1 cellular context compared by ENCODE assay signal in the genomic region with DNA sequence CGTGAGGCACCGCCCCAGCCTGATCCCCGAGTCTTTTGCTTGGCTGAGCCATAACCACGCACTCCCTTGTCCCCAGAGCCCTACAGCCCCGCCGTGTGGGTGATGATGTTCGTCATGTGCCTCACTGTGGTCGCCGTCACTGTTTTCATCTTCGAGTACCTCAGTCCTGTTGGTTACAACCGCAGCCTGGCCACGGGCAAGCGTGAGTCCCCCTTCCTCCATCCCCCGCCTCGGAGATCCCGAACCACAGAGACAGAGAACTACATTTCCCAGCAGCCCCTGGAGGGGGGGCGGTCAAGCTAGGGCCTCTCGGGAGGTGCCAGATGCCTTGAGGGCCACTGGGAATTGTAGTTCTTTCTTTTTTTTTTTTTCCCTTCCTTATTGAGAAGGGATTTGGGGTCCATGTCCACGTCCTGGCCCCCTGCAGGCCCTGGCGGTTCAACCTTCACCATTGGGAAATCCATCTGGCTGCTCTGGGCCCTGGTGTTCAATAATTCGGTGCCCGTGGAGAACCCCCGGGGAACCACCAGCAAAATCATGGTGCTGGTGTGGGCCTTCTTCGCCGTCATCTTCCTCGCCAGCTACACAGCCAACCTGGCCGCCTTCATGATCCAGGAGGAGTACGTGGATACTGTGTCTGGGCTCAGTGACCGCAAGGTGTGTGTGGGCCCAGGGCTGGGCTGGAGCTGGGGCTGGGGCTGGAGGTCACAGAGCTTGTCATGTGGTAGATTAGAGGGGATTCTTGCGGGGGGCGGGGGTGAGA.
A peak's percentile ranks its signal among the peaks of the same experiment; 100 is the strongest.
TF ChIP-seq lines count a peak whose summit lies in the region.

No MANE protein-coding gene starts in this region.

TF ChIP-seq in K562, 482 proteins besides CTCF, POLR2A, EP300 and RAD21 (continues in another document):
- TF ChIP-seq MCM5 (IDR thresholded peaks at IDR 0.05; ENCODE audit: low read depth) (no peak), CREBBP (IDR thresholded peaks at IDR 0.05; ENCODE audit: low read depth, low read length) (no peak), ZNF140 (CRISPR knock-in tag; IDR thresholded peaks at IDR 0.05) (no peak), ZFPM2 (CRISPR knock-in tag; IDR thresholded peaks at IDR 0.05) (no peak), ZNF644 (tag; IDR thresholded peaks at IDR 0.05; ENCODE audit: low read depth) (no peak), TARDBP (IDR thresholded peaks at IDR 0.05) (no peak), RAD51 (IDR thresholded peaks at IDR 0.05; ENCODE audit: borderline replicate concordance, low read depth) (no peak), SMAD2 (IDR thresholded peaks at IDR 0.05; ENCODE audit: low read depth, low read length) (no peak), BHLHE40 (IDR thresholded peaks at IDR 0.05; ENCODE audit: low read length) (no peak), KAT2B (IDR thresholded peaks at IDR 0.05; ENCODE audit: low read depth, low read length) (no peak), TAL1 (IDR thresholded peaks at IDR 0.05) (no peak), ZNF696 (CRISPR knock-in tag; conservative IDR thresholded peaks at IDR 0.05) (no peak), XRCC3 (IDR thresholded peaks at IDR 0.05) (no peak), NCOA4 (IDR thresholded peaks at IDR 0.05; ENCODE audit: partially characterized antibody) (no peak), ZNF184 (CRISPR knock-in tag; IDR thresholded peaks at IDR 0.05) (no peak), ERF (CRISPR knock-in tag; IDR thresholded peaks at IDR 0.05) (no peak), NCOA2 (IDR thresholded peaks at IDR 0.05; ENCODE audit: partially characterized antibody in 2 of 2) (no peak), GTF2A2 (tag; IDR thresholded peaks at IDR 0.05) (no peak), RHOXF2B (CRISPR knock-in tag; conservative IDR thresholded peaks at IDR 0.05) (no peak), TCFL5 (CRISPR knock-in tag; conservative IDR thresholded peaks at IDR 0.05) (no peak), ZNF583 (CRISPR knock-in tag; IDR thresholded peaks at IDR 0.05) (no peak), BRF1 (IDR thresholded peaks at IDR 0.05; ENCODE audit: borderline replicate concordance, extremely low read depth, insufficient read length) (no peak), SP2 (IDR thresholded peaks at IDR 0.05; ENCODE audit: extremely low read depth, low read depth, low read length, poor library complexity, severe bottlenecking) (peak; percentile 7), HCFC1 (IDR thresholded peaks at IDR 0.05; ENCODE audit: low read depth, low read length) (peak; percentile 94), BRCA1 (IDR thresholded peaks at IDR 0.05) (no peak), BRCA1 (CRISPR knock-in tag; IDR thresholded peaks at IDR 0.05) (no peak), MBD2 (IDR thresholded peaks at IDR 0.05; ENCODE audit: borderline replicate concordance, low read depth) (0 out of 2 replicates have a peak, but pooled peaks have one; percentile 43), ZSCAN29 (IDR thresholded peaks at IDR 0.05) (no peak), ZNF143 (CRISPR knock-in tag; IDR thresholded peaks at IDR 0.05) (peak; percentile 93), ZFP30 (CRISPR knock-in tag; IDR thresholded peaks at IDR 0.05; ENCODE audit: borderline replicate concordance) (no peak), ARID2 (IDR thresholded peaks at IDR 0.05) (no peak), ETV6 (IDR thresholded peaks at IDR 0.05; ENCODE audit: borderline replicate concordance in 1 of 2, low read depth in 2 of 2, low read length in 1 of 2) (no peak), ETV6 (CRISPR knock-in tag; IDR thresholded peaks at IDR 0.05; ENCODE audit: borderline replicate concordance) (no peak), HDAC8 (tag; IDR thresholded peaks at IDR 0.05) (no peak), ZNF384 (IDR thresholded peaks at IDR 0.05; ENCODE audit: low read depth, low read length) (peak; percentile 72; the same call in 1 of the 2 replicates), GATAD2B (IDR thresholded peaks at IDR 0.05; ENCODE audit: borderline replicate concordance) (no peak), CSDE1 (IDR thresholded peaks at IDR 0.05) (no peak), BMI1 (IDR thresholded peaks at IDR 0.05; ENCODE audit: low read length) (no peak), THRAP3 (IDR thresholded peaks at IDR 0.05; ENCODE audit: borderline replicate concordance) (no peak), KDM4B (IDR thresholded peaks at IDR 0.05; ENCODE audit: borderline replicate concordance in 2 of 2, low read depth in 1 of 2) (no peak), NFIX (CRISPR knock-in tag; IDR thresholded peaks at IDR 0.05; ENCODE audit: low read depth) (no peak)
- TF ChIP-seq, protein P1, sequence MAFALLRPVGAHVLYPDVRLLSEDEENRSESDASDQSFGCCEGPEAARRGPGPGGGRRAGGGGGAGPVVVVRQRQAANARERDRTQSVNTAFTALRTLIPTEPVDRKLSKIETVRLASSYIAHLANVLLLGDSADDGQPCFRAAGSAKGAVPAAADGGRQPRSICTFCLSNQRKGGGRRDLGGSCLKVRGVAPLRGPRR (CRISPR knock-in tag; IDR thresholded peaks at IDR 0.05): no peak
- TF ChIP-seq, protein P2, sequence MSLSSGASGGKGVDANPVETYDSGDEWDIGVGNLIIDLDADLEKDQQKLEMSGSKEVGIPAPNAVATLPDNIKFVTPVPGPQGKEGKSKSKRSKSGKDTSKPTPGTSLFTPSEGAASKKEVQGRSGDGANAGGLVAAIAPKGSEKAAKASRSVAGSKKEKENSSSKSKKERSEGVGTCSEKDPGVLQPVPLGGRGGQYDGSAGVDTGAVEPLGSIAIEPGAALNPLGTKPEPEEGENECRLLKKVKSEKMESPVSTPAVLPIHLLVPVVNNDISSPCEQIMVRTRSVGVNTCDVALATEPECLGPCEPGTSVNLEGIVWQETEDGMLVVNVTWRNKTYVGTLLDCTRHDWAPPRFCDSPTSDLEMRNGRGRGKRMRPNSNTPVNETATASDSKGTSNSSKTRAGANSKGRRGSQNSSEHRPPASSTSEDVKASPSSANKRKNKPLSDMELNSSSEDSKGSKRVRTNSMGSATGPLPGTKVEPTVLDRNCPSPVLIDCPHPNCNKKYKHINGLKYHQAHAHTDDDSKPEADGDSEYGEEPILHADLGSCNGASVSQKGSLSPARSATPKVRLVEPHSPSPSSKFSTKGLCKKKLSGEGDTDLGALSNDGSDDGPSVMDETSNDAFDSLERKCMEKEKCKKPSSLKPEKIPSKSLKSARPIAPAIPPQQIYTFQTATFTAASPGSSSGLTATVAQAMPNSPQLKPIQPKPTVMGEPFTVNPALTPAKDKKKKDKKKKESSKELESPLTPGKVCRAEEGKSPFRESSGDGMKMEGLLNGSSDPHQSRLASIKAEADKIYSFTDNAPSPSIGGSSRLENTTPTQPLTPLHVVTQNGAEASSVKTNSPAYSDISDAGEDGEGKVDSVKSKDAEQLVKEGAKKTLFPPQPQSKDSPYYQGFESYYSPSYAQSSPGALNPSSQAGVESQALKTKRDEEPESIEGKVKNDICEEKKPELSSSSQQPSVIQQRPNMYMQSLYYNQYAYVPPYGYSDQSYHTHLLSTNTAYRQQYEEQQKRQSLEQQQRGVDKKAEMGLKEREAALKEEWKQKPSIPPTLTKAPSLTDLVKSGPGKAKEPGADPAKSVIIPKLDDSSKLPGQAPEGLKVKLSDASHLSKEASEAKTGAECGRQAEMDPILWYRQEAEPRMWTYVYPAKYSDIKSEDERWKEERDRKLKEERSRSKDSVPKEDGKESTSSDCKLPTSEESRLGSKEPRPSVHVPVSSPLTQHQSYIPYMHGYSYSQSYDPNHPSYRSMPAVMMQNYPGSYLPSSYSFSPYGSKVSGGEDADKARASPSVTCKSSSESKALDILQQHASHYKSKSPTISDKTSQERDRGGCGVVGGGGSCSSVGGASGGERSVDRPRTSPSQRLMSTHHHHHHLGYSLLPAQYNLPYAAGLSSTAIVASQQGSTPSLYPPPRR (CRISPR knock-in tag; IDR thresholded peaks at IDR 0.05; ENCODE audit: borderline replicate concordance): no peak
- TF ChIP-seq, protein P3, sequence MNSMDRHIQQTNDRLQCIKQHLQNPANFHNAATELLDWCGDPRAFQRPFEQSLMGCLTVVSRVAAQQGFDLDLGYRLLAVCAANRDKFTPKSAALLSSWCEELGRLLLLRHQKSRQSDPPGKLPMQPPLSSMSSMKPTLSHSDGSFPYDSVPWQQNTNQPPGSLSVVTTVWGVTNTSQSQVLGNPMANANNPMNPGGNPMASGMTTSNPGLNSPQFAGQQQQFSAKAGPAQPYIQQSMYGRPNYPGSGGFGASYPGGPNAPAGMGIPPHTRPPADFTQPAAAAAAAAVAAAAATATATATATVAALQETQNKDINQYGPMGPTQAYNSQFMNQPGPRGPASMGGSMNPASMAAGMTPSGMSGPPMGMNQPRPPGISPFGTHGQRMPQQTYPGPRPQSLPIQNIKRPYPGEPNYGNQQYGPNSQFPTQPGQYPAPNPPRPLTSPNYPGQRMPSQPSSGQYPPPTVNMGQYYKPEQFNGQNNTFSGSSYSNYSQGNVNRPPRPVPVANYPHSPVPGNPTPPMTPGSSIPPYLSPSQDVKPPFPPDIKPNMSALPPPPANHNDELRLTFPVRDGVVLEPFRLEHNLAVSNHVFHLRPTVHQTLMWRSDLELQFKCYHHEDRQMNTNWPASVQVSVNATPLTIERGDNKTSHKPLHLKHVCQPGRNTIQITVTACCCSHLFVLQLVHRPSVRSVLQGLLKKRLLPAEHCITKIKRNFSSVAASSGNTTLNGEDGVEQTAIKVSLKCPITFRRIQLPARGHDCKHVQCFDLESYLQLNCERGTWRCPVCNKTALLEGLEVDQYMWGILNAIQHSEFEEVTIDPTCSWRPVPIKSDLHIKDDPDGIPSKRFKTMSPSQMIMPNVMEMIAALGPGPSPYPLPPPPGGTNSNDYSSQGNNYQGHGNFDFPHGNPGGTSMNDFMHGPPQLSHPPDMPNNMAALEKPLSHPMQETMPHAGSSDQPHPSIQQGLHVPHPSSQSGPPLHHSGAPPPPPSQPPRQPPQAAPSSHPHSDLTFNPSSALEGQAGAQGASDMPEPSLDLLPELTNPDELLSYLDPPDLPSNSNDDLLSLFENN (IDR thresholded peaks at IDR 0.05; ENCODE audit: low read depth in 2 of 2, low read length in 2 of 2): no peak
- TF ChIP-seq, protein P4, sequence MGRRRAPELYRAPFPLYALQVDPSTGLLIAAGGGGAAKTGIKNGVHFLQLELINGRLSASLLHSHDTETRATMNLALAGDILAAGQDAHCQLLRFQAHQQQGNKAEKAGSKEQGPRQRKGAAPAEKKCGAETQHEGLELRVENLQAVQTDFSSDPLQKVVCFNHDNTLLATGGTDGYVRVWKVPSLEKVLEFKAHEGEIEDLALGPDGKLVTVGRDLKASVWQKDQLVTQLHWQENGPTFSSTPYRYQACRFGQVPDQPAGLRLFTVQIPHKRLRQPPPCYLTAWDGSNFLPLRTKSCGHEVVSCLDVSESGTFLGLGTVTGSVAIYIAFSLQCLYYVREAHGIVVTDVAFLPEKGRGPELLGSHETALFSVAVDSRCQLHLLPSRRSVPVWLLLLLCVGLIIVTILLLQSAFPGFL (CRISPR knock-in tag; IDR thresholded peaks at IDR 0.05): no peak
- TF ChIP-seq, protein P5, sequence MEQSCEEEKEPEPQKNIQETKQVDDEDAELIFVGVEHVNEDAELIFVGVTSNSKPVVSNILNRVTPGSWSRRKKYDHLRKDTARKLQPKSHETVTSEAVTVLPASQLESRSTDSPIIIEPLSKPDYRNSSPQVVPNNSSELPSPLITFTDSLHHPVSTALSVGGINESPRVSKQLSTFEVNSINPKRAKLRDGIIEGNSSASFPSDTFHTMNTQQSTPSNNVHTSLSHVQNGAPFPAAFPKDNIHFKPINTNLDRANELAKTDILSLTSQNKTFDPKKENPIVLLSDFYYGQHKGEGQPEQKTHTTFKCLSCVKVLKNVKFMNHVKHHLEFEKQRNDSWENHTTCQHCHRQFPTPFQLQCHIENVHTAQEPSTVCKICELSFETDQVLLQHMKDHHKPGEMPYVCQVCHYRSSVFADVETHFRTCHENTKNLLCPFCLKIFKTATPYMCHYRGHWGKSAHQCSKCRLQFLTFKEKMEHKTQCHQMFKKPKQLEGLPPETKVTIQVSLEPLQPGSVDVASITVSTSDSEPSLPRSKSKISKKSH (CRISPR knock-in tag; IDR thresholded peaks at IDR 0.05): no peak
- TF ChIP-seq, protein P6, sequence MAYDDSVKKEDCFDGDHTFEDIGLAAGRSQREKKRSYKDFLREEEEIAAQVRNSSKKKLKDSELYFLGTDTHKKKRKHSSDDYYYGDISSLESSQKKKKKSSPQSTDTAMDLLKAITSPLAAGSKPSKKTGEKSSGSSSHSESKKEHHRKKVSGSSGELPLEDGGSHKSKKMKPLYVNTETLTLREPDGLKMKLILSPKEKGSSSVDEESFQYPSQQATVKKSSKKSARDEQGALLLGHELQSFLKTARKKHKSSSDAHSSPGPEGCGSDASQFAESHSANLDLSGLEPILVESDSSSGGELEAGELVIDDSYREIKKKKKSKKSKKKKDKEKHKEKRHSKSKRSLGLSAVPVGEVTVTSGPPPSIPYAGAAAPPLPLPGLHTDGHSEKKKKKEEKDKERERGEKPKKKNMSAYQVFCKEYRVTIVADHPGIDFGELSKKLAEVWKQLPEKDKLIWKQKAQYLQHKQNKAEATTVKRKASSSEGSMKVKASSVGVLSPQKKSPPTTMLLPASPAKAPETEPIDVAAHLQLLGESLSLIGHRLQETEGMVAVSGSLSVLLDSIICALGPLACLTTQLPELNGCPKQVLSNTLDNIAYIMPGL (CRISPR knock-in tag; IDR thresholded peaks at IDR 0.05): no peak
- TF ChIP-seq, protein P7, sequence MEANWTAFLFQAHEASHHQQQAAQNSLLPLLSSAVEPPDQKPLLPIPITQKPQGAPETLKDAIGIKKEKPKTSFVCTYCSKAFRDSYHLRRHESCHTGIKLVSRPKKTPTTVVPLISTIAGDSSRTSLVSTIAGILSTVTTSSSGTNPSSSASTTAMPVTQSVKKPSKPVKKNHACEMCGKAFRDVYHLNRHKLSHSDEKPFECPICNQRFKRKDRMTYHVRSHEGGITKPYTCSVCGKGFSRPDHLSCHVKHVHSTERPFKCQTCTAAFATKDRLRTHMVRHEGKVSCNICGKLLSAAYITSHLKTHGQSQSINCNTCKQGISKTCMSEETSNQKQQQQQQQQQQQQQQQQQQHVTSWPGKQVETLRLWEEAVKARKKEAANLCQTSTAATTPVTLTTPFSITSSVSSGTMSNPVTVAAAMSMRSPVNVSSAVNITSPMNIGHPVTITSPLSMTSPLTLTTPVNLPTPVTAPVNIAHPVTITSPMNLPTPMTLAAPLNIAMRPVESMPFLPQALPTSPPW (CRISPR knock-in tag; IDR thresholded peaks at IDR 0.05): no peak
- TF ChIP-seq, protein P8, sequence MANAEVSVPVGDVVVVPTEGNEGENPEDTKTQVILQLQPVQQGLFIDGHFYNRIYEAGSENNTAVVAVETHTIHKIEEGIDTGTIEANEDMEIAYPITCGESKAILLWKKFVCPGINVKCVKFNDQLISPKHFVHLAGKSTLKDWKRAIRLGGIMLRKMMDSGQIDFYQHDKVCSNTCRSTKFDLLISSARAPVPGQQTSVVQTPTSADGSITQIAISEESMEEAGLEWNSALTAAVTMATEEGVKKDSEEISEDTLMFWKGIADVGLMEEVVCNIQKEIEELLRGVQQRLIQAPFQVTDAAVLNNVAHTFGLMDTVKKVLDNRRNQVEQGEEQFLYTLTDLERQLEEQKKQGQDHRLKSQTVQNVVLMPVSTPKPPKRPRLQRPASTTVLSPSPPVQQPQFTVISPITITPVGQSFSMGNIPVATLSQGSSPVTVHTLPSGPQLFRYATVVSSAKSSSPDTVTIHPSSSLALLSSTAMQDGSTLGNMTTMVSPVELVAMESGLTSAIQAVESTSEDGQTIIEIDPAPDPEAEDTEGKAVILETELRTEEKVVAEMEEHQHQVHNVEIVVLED (CRISPR knock-in tag; IDR thresholded peaks at IDR 0.05): no peak
